Comparison of ENCODE assay signal across 8 cellular contexts in the genomic region with DNA sequence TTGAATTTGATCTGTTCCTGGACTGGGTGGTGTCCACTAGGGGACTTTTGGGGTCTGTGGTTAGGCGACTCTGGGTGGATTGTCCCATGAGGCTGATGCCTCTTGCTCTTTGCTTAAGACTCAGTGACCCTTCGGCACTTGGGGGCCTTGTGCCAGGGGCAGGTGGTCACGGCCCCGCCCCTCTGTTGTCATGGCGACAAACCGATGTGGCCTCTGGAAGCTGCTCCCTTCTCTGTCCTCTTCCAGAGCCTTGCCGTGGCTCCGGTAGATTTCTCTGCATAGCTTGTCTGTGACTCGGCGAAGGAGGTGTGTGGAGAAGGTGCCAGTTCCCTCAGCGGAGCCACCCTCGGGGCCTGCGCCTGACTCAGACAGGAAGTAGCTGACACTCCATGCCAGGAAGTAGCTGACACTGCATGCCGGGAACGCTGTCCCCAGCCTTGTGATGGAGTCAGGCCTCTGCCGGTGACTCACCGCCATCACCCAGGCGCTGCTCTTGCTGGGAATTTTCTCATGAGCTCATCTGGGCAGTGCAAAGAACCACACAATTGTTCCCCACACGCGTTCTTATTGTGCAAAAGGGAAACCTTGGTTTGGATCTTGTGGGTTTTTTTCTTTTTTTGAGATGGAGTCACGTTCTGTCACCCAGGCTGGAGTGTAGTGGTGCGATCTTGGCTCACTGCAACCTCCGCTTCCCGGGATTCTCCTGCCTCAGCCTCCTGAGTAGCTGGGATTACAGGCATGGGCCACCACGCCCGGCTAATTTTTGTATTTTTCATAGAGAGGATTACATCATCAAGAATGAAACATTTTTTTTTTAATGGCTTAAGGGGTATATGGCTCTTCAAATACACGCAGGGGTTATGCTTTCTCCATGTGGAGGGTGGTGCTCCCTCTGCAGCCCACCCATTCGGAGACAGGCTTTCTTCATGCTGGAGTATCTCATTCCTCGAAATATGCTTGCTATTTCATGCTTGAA.
DNase-seq lines count a peak whose midpoint lies in the region; ATAC-seq, FAIRE-seq and TF ChIP-seq lines count a peak whose summit lies in the region.

No MANE protein-coding gene starts in this region.

- peak in 1 of 4 experiments; percentile 7 for TF ChIP-seq CTCF in gastroesophageal sphincter (IDR thresholded peaks at IDR 0.05)
- TF ChIP-seq CTCF in pancreas (IDR thresholded peaks at IDR 0.05), result no peak
- TF ChIP-seq CTCF in testis (IDR thresholded peaks at IDR 0.05), result no peak

- FAIRE-seq in pancreas (lab: Jason Lieb, UNC), result no peak

- peak overlapping the region in 3 of 4 donors; percentile 57 to 67 (median 66) for H3K27ac ChIP-seq in gastroesophageal sphincter
- H3K27ac ChIP-seq in pancreas, result peak overlapping the region in 2 of 4 donors; percentile 56 to 63
- no peak overlapping the region for H3K27ac ChIP-seq in testis

- TF ChIP-seq EP300 in gastroesophageal sphincter (IDR thresholded peaks at IDR 0.05), result no peak

- DNase-seq in SIG-M5 (lab: John Stamatoyannopoulos, UW) (peak; percentile 72), pancreas (peak in 5 of 6 donors; percentile 39 to 81 (median 56)), testis (peak; percentile 75), NCI-H82 (lab: John Stamatoyannopoulos, UW) (no peak)
- DNase-seq in activated naive CD4-positive, alpha-beta T cell treated with anti-CD3 and anti-CD28 coated beads for 36 hours, result peak; percentile 98

- peaks cover 50% of the 10 kb centered on the region for H3K4me1 Mint-ChIP-seq in activated naive CD4-positive, alpha-beta T cell treated with anti-CD3 and anti-CD28 coated beads for 36 hours (ENCODE audit: low read depth)

- peaks cover 5% of the 10 kb centered on the region for H3K36me3 Mint-ChIP-seq in activated naive CD4-positive, alpha-beta T cell treated with anti-CD3 and anti-CD28 coated beads for 36 hours (ENCODE audit: low read depth)

- H3K36me3 ChIP-seq in gastroesophageal sphincter (no peaks in the 10 kb centered on the region), pancreas (no peaks in the 10 kb centered on the region), testis (ENCODE audit: low read depth, missing control alignments) (no peaks in the 10 kb centered on the region)

- H3K4me3 Mint-ChIP-seq in activated naive CD4-positive, alpha-beta T cell treated with anti-CD3 and anti-CD28 coated beads for 36 hours, result peak overlapping the region; percentile 60

- ATAC-seq in GM18498 (IDR thresholded peaks at IDR 0.05; ENCODE audit: unreplicated experiment), result peak; percentile 81
- ATAC-seq in HG02938 (IDR thresholded peaks at IDR 0.05; ENCODE audit: unreplicated experiment), result peak; percentile 43
- ATAC-seq in gastroesophageal sphincter, result peak; percentile 94
- peak; percentile 45 to 89 (median 75) for ATAC-seq in pancreas

- H3K4me3 ChIP-seq in gastroesophageal sphincter (no peak overlapping the region), pancreas (no peak overlapping the region), testis (peak overlapping the region; percentile 13 to 18)

- WGBS in gastroesophageal sphincter (ENCODE audit: low coverage in 1 of 2), 2 donors, result 68 to 71% methylated on average over 5 to 7 of the region's 29 CpGs
- WGBS in pancreas, 2 donors, result 76 to 78% methylated on average over 29 of the region's 29 CpGs
- 56 to 65% methylated on average over 25 to 28 of the region's 29 CpGs for WGBS in testis, 2 donors

- H3K27ac Mint-ChIP-seq in activated naive CD4-positive, alpha-beta T cell treated with anti-CD3 and anti-CD28 coated beads for 36 hours, result peak overlapping the region; percentile 94

- H3K4me1 ChIP-seq in gastroesophageal sphincter, result peaks cover 0 to 14% (median 0%) of the 10 kb centered on the region in 3 donors
- peaks cover 0 to 9% (median 0%) of the 10 kb centered on the region in 3 donors for H3K4me1 ChIP-seq in pancreas
- H3K4me1 ChIP-seq in testis, result peaks cover 3% of the 10 kb centered on the region

- CTCF ChIA-PET in activated naive CD4-positive, alpha-beta T cell treated with anti-CD3 and anti-CD28 coated beads for 36 hours (lab: Charles Lee), result interaction anchor here (0.6 to 2.4 kb wide), 7 partner anchors 17 to 189 kb away, joined by 3 to 7 read pairs (median 4); a partner anchor contains a TSS

- peaks cover 2% of the 10 kb centered on the region for H3K9me3 Mint-ChIP-seq in activated naive CD4-positive, alpha-beta T cell treated with anti-CD3 and anti-CD28 coated beads for 36 hours

- no peak for TF ChIP-seq POLR2A in gastroesophageal sphincter (IDR thresholded peaks at IDR 0.05)
- TF ChIP-seq POLR2A in testis (IDR thresholded peaks at IDR 0.05), result no peak

- no peaks in the 10 kb centered on the region for H3K9me3 ChIP-seq in gastroesophageal sphincter
- H3K9me3 ChIP-seq in pancreas, result no peaks in the 10 kb centered on the region
- H3K9me3 ChIP-seq in testis, result no peaks in the 10 kb centered on the region

- intact Hi-C loops in activated naive CD4-positive, alpha-beta T cell treated with anti-CD3 and anti-CD28 coated beads for 36 hours (cut with micrococcal nuclease), result loop anchor here (1.0 to 10.0 kb wide), 8 partner anchors 16 to 309 kb away; a partner anchor contains a TSS
- intact Hi-C loops in pancreas (cut with DNase I), result no loop called here
- intact Hi-C loops in testis (cut with DNase I; ENCODE audit: low total_unique reads), result no loop called here

- H3K27me3 ChIP-seq in gastroesophageal sphincter, result no peaks in the 10 kb centered on the region
- no peaks in the 10 kb centered on the region for H3K27me3 ChIP-seq in pancreas
- H3K27me3 ChIP-seq in testis, result no peaks in the 10 kb centered on the region

- H3K27me3 Mint-ChIP-seq in activated naive CD4-positive, alpha-beta T cell treated with anti-CD3 and anti-CD28 coated beads for 36 hours (ENCODE audit: low read depth), result no peaks in the 10 kb centered on the region

Comparison
In these comparisons a context has a peak if more than half of its experiments do, and no peak if none do; other contexts are left out.
1. ATAC-seq: peak in every context shown above with its lines; median percentile 94 in gastroesophageal sphincter; 81 in GM18498; 75 in pancreas; 43 in HG02938.
2. H3K27ac ChIP-seq: peak in gastroesophageal sphincter (3 of 4); none in testis (0 of 2).
3. H3K4me3 ChIP-seq: peak in testis (2 of 2); none in gastroesophageal sphincter (0 of 2) and pancreas (0 of 4).